21 cellular contexts compared by ENCODE assay signal in the genomic region with DNA sequence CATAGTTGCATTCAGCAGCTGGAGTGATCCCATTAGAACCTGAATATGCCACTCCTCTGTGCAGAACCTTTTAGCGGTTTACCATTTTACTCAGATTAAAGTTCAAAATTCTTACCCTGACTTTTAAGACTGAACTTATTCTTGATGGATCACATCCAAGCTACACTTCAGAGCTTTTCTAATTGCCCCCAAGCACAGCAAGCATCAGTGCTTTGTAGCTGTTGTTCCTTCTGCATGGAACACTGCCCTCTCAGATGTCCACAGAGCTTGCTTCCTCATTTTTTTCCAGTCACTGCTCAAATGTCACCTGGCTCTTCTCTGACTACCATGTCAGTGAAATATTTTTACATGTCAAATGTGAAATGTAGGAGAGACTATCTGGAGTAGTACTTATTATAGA. TPM values are rescaled to one million over a fixed set of nuclear protein-coding genes. Genes with fewer than 3 reads are reported as not detected.
DNase-seq lines count a peak whose midpoint lies in the region; ATAC-seq and TF ChIP-seq lines count a peak whose summit lies in the region.
"Had no signal": no experiment of that assay in that cellular context is flagged by ENCODE, and none has a peak within 500 bp of the region (broad histone marks: within the 10 kb centered on the region; RNA-seq: fewer than 3 reads in every experiment).

No MANE protein-coding gene starts in this region.

- H3K36me3 Mint-ChIP-seq in natural killer cell (no peaks in the 10 kb centered on the region), type B pancreatic cell (peaks cover 4% of the 10 kb centered on the region), endothelial cell (ENCODE audit: low read depth, unreplicated experiment) (no peaks in the 10 kb centered on the region)
- no peaks in the 10 kb centered on the region for H3K36me3 Mint-ChIP-seq in natural killer cell treated with Interleukin-12 subunit alpha and Interleukin-12 subunit beta and Interleukin-15 and Interleukin-18, amount 100 ng/mL, for 72 hours
- H3K36me3 Mint-ChIP-seq in CD8-positive, alpha-beta T cell: peaks cover 7% of the 10 kb centered on the region

- H3K4me1 Mint-ChIP-seq in natural killer cell: peaks cover 26 to 36% of the 10 kb centered on the region in 2 donors
- peaks cover 18 to 27% of the 10 kb centered on the region in 2 donors for H3K4me1 Mint-ChIP-seq in natural killer cell treated with Interleukin-12 subunit alpha and Interleukin-12 subunit beta and Interleukin-15 and Interleukin-18, amount 100 ng/mL, for 72 hours (ENCODE audit: low read depth in 2 of 2)
- H3K4me1 Mint-ChIP-seq in type B pancreatic cell (ENCODE audit: unreplicated experiment): peaks cover 14% of the 10 kb centered on the region
- peaks cover 41% of the 10 kb centered on the region for H3K4me1 Mint-ChIP-seq in CD8-positive, alpha-beta T cell (ENCODE audit: low read depth)
- H3K4me1 Mint-ChIP-seq in endothelial cell (ENCODE audit: unreplicated experiment): peaks cover 19% of the 10 kb centered on the region

- BruUV-seq in OCI-LY7 (replicated peaks; lab: Mats Ljungman, UMichigan): no TSS peak

- ATAC-seq in natural killer cell: no peak
- ATAC-seq in natural killer cell treated with Interleukin-12 subunit alpha and Interleukin-12 subunit beta and Interleukin-15 and Interleukin-18, amount 100 ng/mL, for 72 hours: no peak
- ATAC-seq in CD8-positive, alpha-beta T cell: no peak
- ATAC-seq in stimulated activated naive CD8-positive, alpha-beta T cell treated with anti-CD3 and anti-CD28 coated beads, Interleukin-15, Interleukin-2, amounts not matched to agents 100 U/mL and 50 U/mL, for 24 hours: no peak
- ATAC-seq: HCT116; heart right ventricle; stimulated activated naive B cell treated with anti-CD40 and anti-IgM and Interleukin-4, amounts not matched to agents 10 μg/mL and 1 μg/mL and 100 μg/mL, for 72 hours had no signal

- CTCF ChIA-PET in OCI-LY7 (lab: Charles Lee; ENCODE audit: unreplicated experiment): no interaction called here
- CTCF ChIA-PET in CD8-positive, alpha-beta T cell (lab: Charles Lee): interaction anchor here (0.6 to 1.6 kb wide), 2 partner anchors 21 to 39 kb away, joined by 4 to 5 read pairs; no protein-coding TSS in a partner anchor

- H3K4me1 ChIP-seq in OCI-LY7 (ENCODE audit: insufficient read depth, low read length, poor library complexity, severe bottlenecking): peaks cover 20% of the 10 kb centered on the region
- H3K4me1 ChIP-seq in CD8-positive, alpha-beta T cell (ENCODE audit: insufficient read depth, low read length): peaks cover 27% of the 10 kb centered on the region

- H3K9me3 ChIP-seq in OCI-LY7 (ENCODE audit: low read length): no peaks in the 10 kb centered on the region
- no peaks in the 10 kb centered on the region for H3K9me3 ChIP-seq in CD8-positive, alpha-beta T cell (ENCODE audit: low read length)
- H3K9me3 ChIP-seq: heart right ventricle, Peyer's patch, SJSA1 had no signal

- H3K27ac Mint-ChIP-seq in natural killer cell (no peak overlapping the region), type B pancreatic cell (peak overlapping the region; percentile 70), endothelial cell (ENCODE audit: unreplicated experiment) (no peak overlapping the region)
- H3K27ac Mint-ChIP-seq in natural killer cell treated with Interleukin-12 subunit alpha and Interleukin-12 subunit beta and Interleukin-15 and Interleukin-18, amount 100 ng/mL, for 72 hours: peak overlapping the region in 1 of 2 donors; percentile 48
- no peak overlapping the region for H3K27ac Mint-ChIP-seq in CD8-positive, alpha-beta T cell
- H3K27ac Mint-ChIP-seq: activated CD4-positive, alpha-beta memory T cell treated with anti-CD3 and anti-CD28 coated beads for 36 hours; stimulated activated naive B cell treated with anti-CD40 and anti-IgM and Interleukin-4, amounts not matched to agents 10 μg/mL and 1 μg/mL and 100 μg/mL, for 72 hours had no signal

- H2AFZ ChIP-seq in OCI-LY7 (ENCODE audit: low read length): no peak overlapping the region

- intact Hi-C loops in natural killer cell (cut with micrococcal nuclease): no loop called here
- intact Hi-C loops in OCI-LY7 (cut with micrococcal nuclease; ENCODE audit: unreplicated experiment): loop anchor here (10.0 kb wide), 1 partner anchor 332 kb away; the partner anchor contains the start of gene EEF1E1
- intact Hi-C loops in CD8-positive, alpha-beta T cell (cut with DNase I, micrococcal nuclease): loop anchor here (1.0 to 10.0 kb wide), 5 partner anchors 373 to 1975 kb away; partner anchors contain the start of genes BLOC1S5 (in 1 of the 2), SNRNP48 (in 1 of the 2) and TXNDC5 (in 1 of the 2)

- no peak overlapping the region for H3K4me3 ChIP-seq in OCI-LY7 (ENCODE audit: low read depth, low read length, poor library complexity, severe bottlenecking)
- H3K4me3 ChIP-seq in CD8-positive, alpha-beta T cell (ENCODE audit: low read depth, low read length): no peak overlapping the region
- H3K4me3 ChIP-seq: Peyer's patch, SJSA1 had no signal

- H3K27ac ChIP-seq in OCI-LY7 (ENCODE audit: low read depth, low read length, poor library complexity, severe bottlenecking): no peak overlapping the region
- no peak overlapping the region for H3K27ac ChIP-seq in CD8-positive, alpha-beta T cell (ENCODE audit: low read depth, low read length)
- H3K27ac ChIP-seq: heart right ventricle, Peyer's patch, SJSA1 had no signal

- POLR2A ChIA-PET in OCI-LY7 (lab: Charles Lee): interaction anchor here (0.5 to 1.0 kb wide), 2 partner anchors 11 to 835 kb away, joined by 3 to 4 read pairs; no protein-coding TSS in a partner anchor
- POLR2A ChIA-PET in CD8-positive, alpha-beta T cell (lab: Charles Lee): interaction anchor here (0.6 kb wide), 1 partner anchor 373 kb away, joined by 3 read pairs; the partner anchor contains the start of gene BLOC1S5

- H3K9me2 ChIP-seq in OCI-LY7 (ENCODE audit: insufficient read depth, low read length): no peaks in the 10 kb centered on the region

- H3K9me3 Mint-ChIP-seq in natural killer cell: no peaks in the 10 kb centered on the region
- no peaks in the 10 kb centered on the region for H3K9me3 Mint-ChIP-seq in natural killer cell treated with Interleukin-12 subunit alpha and Interleukin-12 subunit beta and Interleukin-15 and Interleukin-18, amount 100 ng/mL, for 72 hours
- H3K9me3 Mint-ChIP-seq in type B pancreatic cell: no peaks in the 10 kb centered on the region
- no peaks in the 10 kb centered on the region for H3K9me3 Mint-ChIP-seq in CD8-positive, alpha-beta T cell
- H3K9me3 Mint-ChIP-seq in endothelial cell (ENCODE audit: unreplicated experiment): no peaks in the 10 kb centered on the region
- H3K9me3 Mint-ChIP-seq: activated B cell treated with CpG ODN at 0.5 μM for 24 hours; activated CD4-positive, alpha-beta memory T cell treated with anti-CD3 and anti-CD28 coated beads for 36 hours; stimulated activated naive B cell treated with anti-CD40 and anti-IgM and Interleukin-4, amounts not matched to agents 10 μg/mL and 1 μg/mL and 100 μg/mL, for 72 hours had no signal

- DNase-seq in natural killer cell (no peak), OCI-LY7 (ENCODE audit: low spot score) (peak; percentile 8), kidney tubule cell (ENCODE audit: low spot score) (peak; percentile 50), type B pancreatic cell (ENCODE audit: extremely low spot score, unreplicated experiment) (no peak), endothelial cell (ENCODE audit: low spot score) (no peak)
- no peak for DNase-seq in natural killer cell treated with Interleukin-12 subunit alpha and Interleukin-12 subunit beta and Interleukin-15 and Interleukin-18, amount 100 ng/mL, for 72 hours (ENCODE audit: low spot score)
- DNase-seq in CD8-positive, alpha-beta T cell: no peak
- DNase-seq in stimulated activated naive CD8-positive, alpha-beta T cell treated with anti-CD3 and anti-CD28 coated beads, Interleukin-15, Interleukin-2, amounts not matched to agents 100 U/mL and 50 U/mL, for 24 hours: no peak
- DNase-seq: activated B cell treated with CpG ODN at 0.5 μM for 24 hours; activated CD4-positive, alpha-beta memory T cell treated with anti-CD3 and anti-CD28 coated beads for 36 hours; activated naive CD4-positive, alpha-beta T cell treated with Interleukin-2 at 50 U/mL for 16 hours; heart right ventricle; KG1; NCI-H1092; NCI-H2029; occipital lobe; Peyer's patch; stimulated activated CD4-positive, alpha-beta T cell treated with anti-CD3 and anti-CD28 coated beads, Interleukin-2, amount 100 ng/mL, for 48 hours; stimulated activated naive B cell treated with anti-CD40 and anti-IgM and Interleukin-4, amounts not matched to agents 10 μg/mL and 1 μg/mL and 100 μg/mL, for 72 hours had no signal

- peaks cover 9% of the 10 kb centered on the region for H3K36me3 ChIP-seq in OCI-LY7 (ENCODE audit: insufficient read depth, low read length)
- no peaks in the 10 kb centered on the region for H3K36me3 ChIP-seq in CD8-positive, alpha-beta T cell (ENCODE audit: insufficient read depth, low read length)
- H3K36me3 ChIP-seq: Peyer's patch had no signal

- H4K20me1 ChIP-seq in OCI-LY7 (ENCODE audit: insufficient read depth, low read length): peaks cover 13% of the 10 kb centered on the region; the same call in 1 of the 2 replicates

- peak overlapping the region; percentile 50 for H3K4me3 Mint-ChIP-seq in natural killer cell
- H3K4me3 Mint-ChIP-seq in natural killer cell treated with Interleukin-12 subunit alpha and Interleukin-12 subunit beta and Interleukin-15 and Interleukin-18, amount 100 ng/mL, for 72 hours: no peak overlapping the region
- peak overlapping the region; percentile 90 for H3K4me3 Mint-ChIP-seq in type B pancreatic cell
- no peak overlapping the region for H3K4me3 Mint-ChIP-seq in CD8-positive, alpha-beta T cell
- no peak overlapping the region for H3K4me3 Mint-ChIP-seq in endothelial cell (ENCODE audit: unreplicated experiment)

- no peak for TF ChIP-seq CTCF in natural killer cell (IDR thresholded peaks at IDR 0.05)
- no peak for TF ChIP-seq CTCF in OCI-LY7 (conservative IDR thresholded peaks at IDR 0.05; ENCODE audit: low read length)
- no peak for TF ChIP-seq CTCF in type B pancreatic cell (conservative IDR thresholded peaks at IDR 0.05)
- no peak for TF ChIP-seq CTCF in CD8-positive, alpha-beta T cell (IDR thresholded peaks at IDR 0.05)
- TF ChIP-seq CTCF in endothelial cell (IDR thresholded peaks at IDR 0.05; ENCODE audit: unreplicated experiment): no peak

- H3K27me3 ChIP-seq in CD8-positive, alpha-beta T cell (ENCODE audit: insufficient read depth, low read length): no peaks in the 10 kb centered on the region
- H3K27me3 ChIP-seq: heart right ventricle, Peyer's patch, SJSA1 had no signal

- H3K79me2 ChIP-seq in OCI-LY7 (ENCODE audit: insufficient read depth, low read depth, low read length): peaks cover 25% of the 10 kb centered on the region

- H3K27me3 Mint-ChIP-seq in natural killer cell (ENCODE audit: low read depth in 2 of 2): peaks cover 0 to 7% of the 10 kb centered on the region in 2 donors
- peaks cover 0 to 2% of the 10 kb centered on the region in 2 donors for H3K27me3 Mint-ChIP-seq in natural killer cell treated with Interleukin-12 subunit alpha and Interleukin-12 subunit beta and Interleukin-15 and Interleukin-18, amount 100 ng/mL, for 72 hours
- H3K27me3 Mint-ChIP-seq in type B pancreatic cell: no peaks in the 10 kb centered on the region
- H3K27me3 Mint-ChIP-seq in CD8-positive, alpha-beta T cell (ENCODE audit: low read depth): no peaks in the 10 kb centered on the region
- H3K27me3 Mint-ChIP-seq in endothelial cell (ENCODE audit: unreplicated experiment): peaks cover 2% of the 10 kb centered on the region
- H3K27me3 Mint-ChIP-seq: activated B cell treated with CpG ODN at 0.5 μM for 24 hours; activated CD4-positive, alpha-beta memory T cell treated with anti-CD3 and anti-CD28 coated beads for 36 hours; stimulated activated naive B cell treated with anti-CD40 and anti-IgM and Interleukin-4, amounts not matched to agents 10 μg/mL and 1 μg/mL and 100 μg/mL, for 72 hours had no signal

- H3K4me2 ChIP-seq in OCI-LY7 (ENCODE audit: low read length): no peak overlapping the region

RNA-seq across cellular contexts. Expression of gene SLC35B3, which starts 1.6 kb away (rescaled TPM):
- 1 to 10 TPM; 7.1 to 9.0 (median 7.8) TPM for total RNA-seq in natural killer cell
- 10 to 100 TPM in 1 of 2 donors, 1 to 10 TPM in 1; 9.3 to 14.1 TPM for total RNA-seq in natural killer cell treated with Interleukin-12 subunit alpha and Interleukin-12 subunit beta and Interleukin-15 and Interleukin-18, amount 100 ng/mL, for 72 hours
- 10.3 and 11.7 TPM in 2 replicates for total RNA-seq in OCI-LY7 (2014; rRNA removed; shearing (Covaris generic))
- total RNA-seq in OCI-LY7 (2022): 13.9 and 16.1 TPM in 2 replicates
- total RNA-seq in type B pancreatic cell (ENCODE audit: low replicate concordance): 21.5 and 28.8 TPM in 2 replicates
- 1 to 10 TPM; 1.8 to 2.1 TPM for total RNA-seq in CD8-positive, alpha-beta T cell
- 17.3 TPM for total RNA-seq in endothelial cell (ENCODE audit: unreplicated experiment)

Comparison
In these comparisons a context has a peak if more than half of its experiments do, and no peak if none do; other contexts are left out.
1. H3K4me3 Mint-ChIP-seq: peak in natural killer cell (single experiment) and type B pancreatic cell (single experiment); none in natural killer cell treated with Interleukin-12 subunit alpha and Interleukin-12 subunit beta and Interleukin-15 and Interleukin-18, amount 100 ng/mL, for 72 hours (single experiment), CD8-positive, alpha-beta T cell (single experiment) and endothelial cell (single experiment).
2. DNase-seq: peak in OCI-LY7 (single experiment) and kidney tubule cell (single experiment); none in natural killer cell (single experiment), natural killer cell treated with Interleukin-12 subunit alpha and Interleukin-12 subunit beta and Interleukin-15 and Interleukin-18, amount 100 ng/mL, for 72 hours (single experiment), type B pancreatic cell (single experiment), CD8-positive, alpha-beta T cell (0 of 7), stimulated activated naive CD8-positive, alpha-beta T cell treated with anti-CD3 and anti-CD28 coated beads, Interleukin-15, Interleukin-2, amounts not matched to agents 100 U/mL and 50 U/mL, for 24 hours (single experiment) and endothelial cell (single experiment).